In the genomic region with DNA sequence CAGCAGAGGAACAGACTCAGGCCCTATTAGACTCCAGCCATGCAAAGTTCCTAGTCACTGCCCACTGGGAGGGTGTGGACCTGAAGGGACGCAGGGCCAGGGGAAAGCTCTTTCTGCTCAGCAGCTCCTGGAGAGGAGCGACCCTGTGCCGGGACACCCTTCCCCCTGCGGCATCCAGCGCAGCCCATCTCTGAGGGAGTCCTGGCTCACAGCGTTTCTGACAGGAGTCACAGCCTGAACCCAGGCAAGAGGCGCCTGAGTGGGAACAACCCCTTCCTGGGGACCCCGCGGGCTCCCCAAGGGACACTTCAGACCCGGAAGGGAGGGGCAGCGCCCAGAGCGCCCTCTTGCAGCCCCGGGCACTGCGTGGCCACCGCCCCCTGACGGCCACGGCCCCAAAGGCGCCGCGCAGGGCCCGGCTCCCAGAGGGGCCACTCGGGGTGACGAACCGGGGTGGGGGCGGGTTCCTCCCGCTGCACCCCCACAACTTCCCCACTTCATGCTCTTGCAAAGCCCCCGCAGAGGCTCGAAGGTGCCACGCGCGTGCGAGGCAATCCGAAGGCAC, we compare ENCODE assay signal across 8 cellular contexts. TPM values are rescaled to one million over a fixed set of nuclear protein-coding genes. Genes with fewer than 3 reads are reported as not detected.
DNase-seq lines count a peak whose midpoint lies in the region; ATAC-seq, FAIRE-seq and TF ChIP-seq lines count a peak whose summit lies in the region.

No MANE protein-coding gene starts in this region.

- H3K4me1 ChIP-seq in GM12878 (ENCODE audit: control insufficient read depth, insufficient read depth, low read length) (peaks cover 10% of the 10 kb centered on the region), iPS DF 6.9 (ENCODE audit: control insufficient read depth, insufficient read depth, low read length) (peaks cover 8% of the 10 kb centered on the region), gastrocnemius medialis (peaks cover 41 to 66% of the 10 kb centered on the region in 2 donors)

- peaks cover 38% of the 10 kb centered on the region for H3K79me2 ChIP-seq in GM12878 (ENCODE audit: control insufficient read depth, insufficient read depth, low read length)

- in situ Hi-C loops in GM12878 (cut with MboI) (no loop called here), gastrocnemius medialis (cut with MboI; ENCODE audit: low sequenced_read_pairs in 4 of 4) (no loop called here)

- DNase-seq in NCI-H82 (lab: John Stamatoyannopoulos, UW), result peak; percentile 59
- no peak for DNase-seq in NCI-H82 treated with DMSO at 0.1 percent for 48 hours (lab: John Stamatoyannopoulos, UW; ENCODE audit: unreplicated experiment)
- peak; percentile 12 for DNase-seq in RCC 7860 (ENCODE audit: low spot score)
- DNase-seq in GM12878 (ENCODE audit: low read depth, low spot score), result no peak
- no peak for DNase-seq in iPS DF 6.9 (ENCODE audit: low read depth, low spot score)
- DNase-seq in gastrocnemius medialis, result peak in 1 of 2 donors; percentile 45
- DNase-seq in NCI-H2196 treated with DMSO at 0.1 percent for 48 hours (lab: John Stamatoyannopoulos, UW; ENCODE audit: unreplicated experiment), result no peak

- H3K27ac ChIP-seq in GM12878 (ENCODE audit: control insufficient read depth, insufficient read depth) (peak overlapping the region; percentile 83), iPS DF 6.9 (ENCODE audit: low read length) (no peak overlapping the region), gastrocnemius medialis (peak overlapping the region; percentile 92 to 98 (median 96))

- peaks cover 3% of the 10 kb centered on the region; the same call in 1 of the 2 replicates for H4K20me1 ChIP-seq in GM12878 (ENCODE audit: control insufficient read depth, insufficient read depth)

- ATAC-seq in HG02623 (IDR thresholded peaks at IDR 0.05; ENCODE audit: unreplicated experiment) (peak; percentile 12), GM12878 (peak; percentile 45), gastrocnemius medialis (peak; percentile 18 to 22)

- no peak for FAIRE-seq in RCC 7860 (lab: Jason Lieb, UNC)
- FAIRE-seq in GM12878 (lab: Jason Lieb, UNC), result no peak

- POLR2A ChIA-PET in GM12878 (lab: Charles Lee), result interaction anchor here (1.1 to 1.2 kb wide), 2 partner anchors 297 to 314 kb away, joined by 3 read pairs; a partner anchor contains a TSS

- peak; percentile 33; the same call in 1 of the 2 replicates for TF ChIP-seq RAD21 in GM12878 (IDR thresholded peaks at IDR 0.05; ENCODE audit: insufficient read depth, low read depth, low read length)

- SMC1A ChIA-PET in GM12878 (lab: Charles Lee; ENCODE audit: uncharacterized antibody, unreplicated experiment), result interaction anchor here (0.7 to 2.7 kb wide), 3 partner anchors 18 to 246 kb away, joined by 3 to 7 read pairs (median 3); no protein-coding TSS in a partner anchor

- H3K4me3 ChIP-seq in GM12878 (peak overlapping the region; percentile 81), iPS DF 6.9 (ENCODE audit: low read length) (peak overlapping the region; percentile 99), gastrocnemius medialis (peak overlapping the region; percentile 76 to 99 (median 86))

- H3K9ac ChIP-seq in GM12878 (ENCODE audit: control insufficient read depth, insufficient read depth, low read length), result peak overlapping the region; percentile 90

- TF ChIP-seq POLR2A in GM12878 (IDR thresholded peaks at IDR 0.05; ENCODE audit: low read depth, low read length) (no peak), gastrocnemius medialis (IDR thresholded peaks at IDR 0.05) (no peak)

- RAD21 ChIA-PET in GM12878 (lab: Charles Lee; ENCODE audit: unreplicated experiment), result interaction anchor here (2.2 kb wide), 1 partner anchor 84 kb away, joined by 10 read pairs; no protein-coding TSS in a partner anchor

- H3K9me3 ChIP-seq in GM12878 (replicated peaks; ENCODE audit: control insufficient read depth, insufficient read depth, low read length) (no peaks in the 10 kb centered on the region), iPS DF 6.9 (ENCODE audit: control insufficient read depth, insufficient read depth, low read length) (no peaks in the 10 kb centered on the region), gastrocnemius medialis (no peaks in the 10 kb centered on the region)

- H3K27me3 ChIP-seq in GM12878 (replicated peaks in 1 of 2; ENCODE audit: control insufficient read depth in 2 of 2, insufficient read depth in 2 of 2, low read length in 1 of 2) (no peaks in the 10 kb centered on the region), iPS DF 6.9 (ENCODE audit: control insufficient read depth, insufficient read depth, low read length) (no peaks in the 10 kb centered on the region), gastrocnemius medialis (no peaks in the 10 kb centered on the region)

- under 1% methylated on average over 31 of the region's 33 CpGs for WGBS in GM12878 (ENCODE audit: insufficient coverage, insufficient replicate concordance, low lambda C conversion rate, missing lambda C conversion rate)
- whole genome bisulfite sequencing in iPS DF 6.9 (ENCODE audit: insufficient coverage, insufficient read length), result no CpG with 5 or more reads among the region's 33 CpGs

- peak overlapping the region; percentile 78 for H3K4me2 ChIP-seq in GM12878 (ENCODE audit: control insufficient read depth, insufficient read depth)

- no peak for TF ChIP-seq EP300 in GM12878 (IDR thresholded peaks at IDR 0.05; ENCODE audit: borderline replicate concordance in 1 of 2, control insufficient read depth in 1 of 2, low read depth in 2 of 2, low read length in 2 of 2)

- intact Hi-C loops in GM12878 (cut with micrococcal nuclease; ENCODE audit: unreplicated experiment) (loop anchor here (5.0 kb wide), 1 partner anchor 102 kb away; no protein-coding TSS in a partner anchor), gastrocnemius medialis (cut with DNase I; ENCODE audit: low total_unique reads) (loop anchor here (5.0 kb wide), 1 partner anchor 107 kb away; a partner anchor contains a TSS)

- BruUV-seq in GM12878 (replicated peaks; lab: Mats Ljungman, UMichigan), result TSS peak; percentile 30

- CTCF ChIA-PET in GM12878 (lab: Yijun Ruan, JAX), result interaction anchor here (1.2 to 1.9 kb wide), 2 partner anchors 18 to 248 kb away, joined by 4 to 7 read pairs; a partner anchor contains a TSS

- H3K36me3 ChIP-seq in GM12878 (ENCODE audit: control insufficient read depth in 2 of 2, insufficient read depth in 2 of 2, low read length in 1 of 2) (no peaks in the 10 kb centered on the region; a peak in 2 of 4 replicates), iPS DF 6.9 (ENCODE audit: control insufficient read depth, insufficient read depth, low read length) (peaks cover 7% of the 10 kb centered on the region; the same call in 1 of the 2 replicates), gastrocnemius medialis (peaks cover 0 to 7% of the 10 kb centered on the region in 2 donors)

- TF ChIP-seq CTCF in GM12878 (IDR thresholded peaks at IDR 0.05 in 2 of 3, conservative IDR thresholded peaks at IDR 0.05 in 1 of 3; ENCODE audit: control insufficient read depth in 2 of 3, extremely low read depth in 1 of 3, insufficient read depth in 1 of 3, low read depth in 3 of 3, low read length in 3 of 3), result peak; percentile 32 to 59 (median 54)
- TF ChIP-seq CTCF in gastrocnemius medialis (IDR thresholded peaks at IDR 0.05 in 4 of 5, conservative IDR thresholded peaks at IDR 0.05 in 1 of 5), result peak; percentile 22 to 63 (median 46)

- H2AFZ ChIP-seq in GM12878 (ENCODE audit: control insufficient read depth, low read depth, low read length), result no peak overlapping the region; the same call in 1 of the 2 replicates

RNA-seq across cellular contexts. Expression of a gene that starts 0.9 kb away (rescaled TPM):
- total RNA-seq in GM12878 (2013; cell fraction: nucleolus; rRNA removed), result 58.9 and 62.6 TPM in 2 replicates
- 17.5 and 23.6 TPM in 2 replicates for total RNA-seq in GM12878 (2014; rRNA removed)
- 11.0 and 13.2 TPM in 2 replicates for total RNA-seq in GM12878 (2014; rRNA removed; fragmentation: Illumina TruSeq; extraction: Trizol)
- total RNA-seq in GM12878 (2021), result 30.0 and 36.3 TPM in 2 replicates
- 10.2 TPM for polyA plus RNA-seq in GM12878 (2011; ENCODE audit: low read depth)
- polyA plus RNA-seq in GM12878 (2011; rRNA removed), result 10.9 and 26.0 TPM in 2 replicates
- 34.7 and 54.2 TPM in 2 replicates for polyA plus RNA-seq in GM12878 (2011; cell fraction: cytosol; rRNA removed)
- 190 and 213 TPM in 2 replicates for polyA plus RNA-seq in GM12878 (2011; cell fraction: nucleus; rRNA removed)
- 22.7 and 27.4 TPM in 2 replicates for polyA plus RNA-seq in GM12878 (2012)
- polyA plus RNA-seq in GM12878 (2014; fragmentation: Illumina TruSeq; extraction: Trizol), result 5.6 and 13.4 TPM in 2 replicates
- polyA plus RNA-seq in GM12878 (2014; fragmentation: Nextera tagmentation; extraction: Ambion mirVana), result 1 to 10 TPM; 2.4 to 7.9 TPM
- 34.4 and 42.5 TPM in 2 replicates for polyA plus RNA-seq in GM12878 (2014; rRNA removed)
- 10 to 100 TPM; 27.9 to 30.8 TPM for polyA plus RNA-seq in GM12878 (2016; fragmentation: Nextera tagmentation; extraction: Ambion mirVana)
- 21.1 and 31.2 TPM in 2 replicates for polyA minus RNA-seq in GM12878 (2011; rRNA and poly(A)+ RNA removed)
- polyA minus RNA-seq in GM12878 (2011; cell fraction: cytosol; rRNA and poly(A)+ RNA removed), result 9.9 and 11.3 TPM in 2 replicates
- polyA minus RNA-seq in GM12878 (2011; cell fraction: nucleus; rRNA and poly(A)+ RNA removed), result 26.1 and 40.2 TPM in 2 replicates
- 10 to 100 TPM; 22.0 to 46.4 (median 27.1) TPM for total RNA-seq in gastrocnemius medialis

RNA-seq across cellular contexts. Expression of a gene that starts 14.4 kb away (rescaled TPM):
- 16.9 and 19.5 TPM in 2 replicates for total RNA-seq in GM12878 (2013; cell fraction: nucleolus; rRNA removed)
- 11.2 and 12.1 TPM in 2 replicates for total RNA-seq in GM12878 (2014; rRNA removed)
- 5.2 and 5.6 TPM in 2 replicates for total RNA-seq in GM12878 (2014; rRNA removed; fragmentation: Illumina TruSeq; extraction: Trizol)
- 21.2 and 23.9 TPM in 2 replicates for total RNA-seq in GM12878 (2021)
- polyA plus RNA-seq in GM12878 (2011; ENCODE audit: low read depth), result 4.3 TPM
- polyA plus RNA-seq in GM12878 (2011; rRNA removed), result 1.8 and 2.8 TPM in 2 replicates
- 4.7 and 6.6 TPM in 2 replicates for polyA plus RNA-seq in GM12878 (2011; cell fraction: cytosol; rRNA removed)
- 39.6 and 50.7 TPM in 2 replicates for polyA plus RNA-seq in GM12878 (2011; cell fraction: nucleus; rRNA removed)
- polyA plus RNA-seq in GM12878 (2012), result 11.0 and 14.2 TPM in 2 replicates
- 2.0 and 5.1 TPM in 2 replicates for polyA plus RNA-seq in GM12878 (2014; fragmentation: Illumina TruSeq; extraction: Trizol)
- under 1 TPM; 0.06 to 0.09 TPM for polyA plus RNA-seq in GM12878 (2014; fragmentation: Nextera tagmentation; extraction: Ambion mirVana)
- 12.2 and 15.2 TPM in 2 replicates for polyA plus RNA-seq in GM12878 (2014; rRNA removed)
- polyA plus RNA-seq in GM12878 (2016; fragmentation: Nextera tagmentation; extraction: Ambion mirVana), result 1 to 10 TPM; 1.1 to 1.6 TPM
- 1.8 and 4.2 TPM in 2 replicates for polyA minus RNA-seq in GM12878 (2011; rRNA and poly(A)+ RNA removed)
- polyA minus RNA-seq in GM12878 (2011; cell fraction: cytosol; rRNA and poly(A)+ RNA removed), result 2.4 and 2.7 TPM in 2 replicates
- polyA minus RNA-seq in GM12878 (2011; cell fraction: nucleus; rRNA and poly(A)+ RNA removed), result 4.0 and 6.9 TPM in 2 replicates
- 10 to 100 TPM in 1 of 4 donors, 1 to 10 TPM in 3; 5.7 to 10.9 (median 8.8) TPM for total RNA-seq in gastrocnemius medialis

RNA-seq across cellular contexts. Expression of a gene that starts 24.1 kb away (rescaled TPM):
- total RNA-seq in GM12878 (2013; cell fraction: nucleolus; rRNA removed), result 118 and 125 TPM in 2 replicates
- total RNA-seq in GM12878 (2014; rRNA removed) (20.2 and 23.9 TPM in 2 replicates), GM12878 (2014; rRNA removed; fragmentation: Illumina TruSeq; extraction: Trizol) (7.3 and 9.1 TPM in 2 replicates), GM12878 (2021) (42.1 and 42.7 TPM in 2 replicates), gastrocnemius medialis (1 to 10 TPM in 2 of 4 donors, under 1 TPM in 1, not detected in 1; 0.24 to 1.9 (median 1.0) TPM)
- polyA plus RNA-seq in GM12878 (2011; ENCODE audit: low read depth), result 26.5 TPM
- polyA plus RNA-seq in GM12878 (2011; rRNA removed) (14.1 and 28.4 TPM in 2 replicates), GM12878 (2014; fragmentation: Illumina TruSeq; extraction: Trizol) (4.7 and 16.3 TPM in 2 replicates), GM12878 (2014; fragmentation: Nextera tagmentation; extraction: Ambion mirVana) (1 to 10 TPM; 1.3 to 3.5 TPM), GM12878 (2014; rRNA removed) (51.4 and 52.0 TPM in 2 replicates), GM12878 (2016; fragmentation: Nextera tagmentation; extraction: Ambion mirVana) (10 to 100 TPM; 16.1 to 19.5 TPM)
- polyA plus RNA-seq in GM12878 (2011; cell fraction: cytosol; rRNA removed), result 45.8 and 64.7 TPM in 2 replicates
- polyA plus RNA-seq in GM12878 (2011; cell fraction: nucleus; rRNA removed), result 503 and 608 TPM in 2 replicates
- polyA plus RNA-seq in GM12878 (2012), result 51.9 and 72.0 TPM in 2 replicates
- 4.3 and 15.1 TPM in 2 replicates for polyA minus RNA-seq in GM12878 (2011; rRNA and poly(A)+ RNA removed)
- polyA minus RNA-seq in GM12878 (2011; cell fraction: cytosol; rRNA and poly(A)+ RNA removed), result 12.4 and 12.9 TPM in 2 replicates
- polyA minus RNA-seq in GM12878 (2011; cell fraction: nucleus; rRNA and poly(A)+ RNA removed), result 18.6 and 20.6 TPM in 2 replicates

RNA-seq across cellular contexts. Expression of a gene that starts 25.6 kb away (rescaled TPM):
- total RNA-seq in GM12878 (2013; cell fraction: nucleolus; rRNA removed), result 134 and 156 TPM in 2 replicates
- total RNA-seq in GM12878 (2014; rRNA removed) (57.6 and 62.5 TPM in 2 replicates), GM12878 (2014; rRNA removed; fragmentation: Illumina TruSeq; extraction: Trizol) (66.1 and 72.2 TPM in 2 replicates), GM12878 (2021) (100 and 102 TPM in 2 replicates), gastrocnemius medialis (10 to 100 TPM; 39.3 to 68.4 (median 47.7) TPM)
- 52.6 TPM for polyA plus RNA-seq in GM12878 (2011; ENCODE audit: low read depth)
- polyA plus RNA-seq in GM12878 (2011; rRNA removed) (33.4 and 52.7 TPM in 2 replicates), GM12878 (2014; fragmentation: Illumina TruSeq; extraction: Trizol) (53.4 and 73.9 TPM in 2 replicates), GM12878 (2014; fragmentation: Nextera tagmentation; extraction: Ambion mirVana) (10 to 100 TPM in 1 of 2 experiments, 1 to 10 TPM in 1; 5.0 to 10.7 TPM), GM12878 (2014; rRNA removed) (70.4 and 71.9 TPM in 2 replicates), GM12878 (2016; fragmentation: Nextera tagmentation; extraction: Ambion mirVana) (100 to 1,000 TPM in 1 of 2 experiments, 10 to 100 TPM in 1; 97.9 to 102 TPM)
- polyA plus RNA-seq in GM12878 (2011; cell fraction: cytosol; rRNA removed), result 56.1 and 59.7 TPM in 2 replicates
- polyA plus RNA-seq in GM12878 (2011; cell fraction: nucleus; rRNA removed), result 68.3 and 113 TPM in 2 replicates
- 74.7 and 84.6 TPM in 2 replicates for polyA plus RNA-seq in GM12878 (2012)
- 56.6 and 60.4 TPM in 2 replicates for polyA minus RNA-seq in GM12878 (2011; rRNA and poly(A)+ RNA removed)
- polyA minus RNA-seq in GM12878 (2011; cell fraction: cytosol; rRNA and poly(A)+ RNA removed), result 25.3 and 31.2 TPM in 2 replicates
- polyA minus RNA-seq in GM12878 (2011; cell fraction: nucleus; rRNA and poly(A)+ RNA removed), result 22.7 and 36.7 TPM in 2 replicates

Comparison
In these comparisons a context has a peak if more than half of its experiments do, and no peak if none do; other contexts are left out.
1. DNase-seq: peak in NCI-H82 (single experiment) and RCC 7860 (single experiment); none in NCI-H82 treated with DMSO at 0.1 percent for 48 hours (single experiment), GM12878 (single experiment), iPS DF 6.9 (single experiment) and NCI-H2196 treated with DMSO at 0.1 percent for 48 hours (single experiment).
2. Peak in every context shown above with its lines, with median percentiles within 50 percentile points of each other: ATAC-seq and H3K4me3 ChIP-seq.